8 cellular contexts compared by ENCODE assay signal in the genomic region with DNA sequence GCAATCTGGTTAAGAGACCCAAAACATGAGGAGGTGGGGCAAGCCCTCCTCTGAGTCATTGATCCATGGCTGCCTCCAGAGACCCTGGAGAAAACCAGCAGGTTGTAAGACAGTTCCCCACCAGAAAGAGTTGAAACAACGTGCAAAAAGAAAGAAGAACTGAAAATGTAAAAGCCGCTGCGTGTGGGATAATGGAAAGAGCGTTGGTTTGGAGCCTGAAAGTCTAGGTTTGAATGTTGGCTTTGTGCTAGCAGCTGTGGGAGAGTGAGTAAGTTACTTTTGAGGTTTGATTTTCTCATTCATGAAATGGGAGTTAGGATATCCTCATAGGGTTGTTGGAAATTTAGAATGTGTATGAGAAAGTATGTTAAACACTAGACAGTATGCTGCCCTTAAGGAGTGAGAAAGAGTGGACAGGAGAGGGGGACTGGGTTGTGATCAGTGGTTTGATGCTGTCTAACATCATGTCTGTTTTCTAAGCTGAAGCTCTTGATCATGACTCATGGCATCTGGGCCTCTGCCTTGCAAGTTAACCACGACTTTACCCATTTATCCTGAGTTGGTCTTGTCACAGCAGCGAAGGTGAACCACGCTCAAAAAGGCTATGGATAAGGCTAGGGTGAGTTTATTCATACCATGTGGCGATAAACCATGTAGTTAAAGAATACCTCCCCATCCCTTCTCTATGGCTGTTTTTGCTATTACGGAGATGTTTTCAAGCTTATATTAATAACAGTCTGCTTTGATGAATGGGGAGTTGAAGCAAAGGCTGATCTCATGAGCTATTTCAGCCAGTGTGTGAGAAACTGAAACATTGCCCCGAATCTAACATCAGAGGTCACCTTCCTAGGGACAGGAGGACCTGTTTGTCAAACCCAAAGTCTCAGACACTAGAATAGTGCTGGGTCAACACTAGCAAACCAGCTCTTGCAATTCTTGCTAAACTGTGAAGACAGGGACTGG. TPM values are rescaled to one million over a fixed set of nuclear protein-coding genes. Genes with fewer than 3 reads are reported as not detected.
DNase-seq lines count a peak whose midpoint lies in the region; ATAC-seq and TF ChIP-seq lines count a peak whose summit lies in the region.
"Had no signal": no experiment of that assay in that cellular context is flagged by ENCODE, and none has a peak within 500 bp of the region (broad histone marks: within the 10 kb centered on the region; RNA-seq: fewer than 3 reads in every experiment).

No MANE protein-coding gene starts in this region.

- DNase-seq in NCI-H226 (peak; percentile 34), iPS-NIHi11 (ENCODE audit: low spot score) (no peak)
- DNase-seq in naive thymus-derived CD4-positive, alpha-beta T cell: no peak
- DNase-seq in activated CD8-positive, alpha-beta memory T cell treated with anti-CD3 and anti-CD28 coated beads for 24 hours: no peak
- DNase-seq: upper lobe of left lung had no signal

- no peaks in the 10 kb centered on the region for H3K36me3 Mint-ChIP-seq in naive thymus-derived CD4-positive, alpha-beta T cell

- H3K36me3 ChIP-seq in naive thymus-derived CD4-positive, alpha-beta T cell (ENCODE audit: control insufficient read depth in 2 of 3, insufficient read depth in 3 of 3, low read length in 3 of 3): no peaks in the 10 kb centered on the region
- H3K36me3 ChIP-seq in gastroesophageal sphincter: no peaks in the 10 kb centered on the region

- H3K27ac Mint-ChIP-seq in naive thymus-derived CD4-positive, alpha-beta T cell: no peak overlapping the region

- 68 to 77% methylated on average over 9 to 10 of the region's 10 CpGs for WGBS in gastroesophageal sphincter (ENCODE audit: low coverage in 1 of 2), 2 donors

- TF ChIP-seq EP300 in gastroesophageal sphincter (IDR thresholded peaks at IDR 0.05): no peak

- no peaks in the 10 kb centered on the region for H3K27me3 ChIP-seq in naive thymus-derived CD4-positive, alpha-beta T cell (ENCODE audit: control insufficient read depth in 2 of 2, insufficient read depth in 2 of 2, low read length in 2 of 2)
- H3K27me3 ChIP-seq in gastroesophageal sphincter: no peaks in the 10 kb centered on the region
- H3K27me3 ChIP-seq: upper lobe of left lung had no signal

- ATAC-seq in GM18873 (IDR thresholded peaks at IDR 0.05; ENCODE audit: low FRiP score, unreplicated experiment): peak; percentile 80
- ATAC-seq in HG02588 (IDR thresholded peaks at IDR 0.05; ENCODE audit: unreplicated experiment): peak; percentile 68
- ATAC-seq in naive thymus-derived CD4-positive, alpha-beta T cell: peak; percentile 38
- ATAC-seq in gastroesophageal sphincter: no peak

- H3K27me3 Mint-ChIP-seq in naive thymus-derived CD4-positive, alpha-beta T cell: peaks cover 6 to 27% (median 14%) of the 10 kb centered on the region in 5 donors

- POLR2A ChIA-PET in naive thymus-derived CD4-positive, alpha-beta T cell (lab: Charles Lee): no interaction called here

- H3K4me3 ChIP-seq in naive thymus-derived CD4-positive, alpha-beta T cell (ENCODE audit: low read length): no peak overlapping the region
- no peak overlapping the region for H3K4me3 ChIP-seq in gastroesophageal sphincter
- H3K4me3 ChIP-seq: upper lobe of left lung had no signal

- H3K4me1 Mint-ChIP-seq in naive thymus-derived CD4-positive, alpha-beta T cell: peaks cover 0 to 2% (median 0%) of the 10 kb centered on the region in 7 donors

- H3K9me3 Mint-ChIP-seq in naive thymus-derived CD4-positive, alpha-beta T cell: peaks cover 0 to 2% (median 0%) of the 10 kb centered on the region in 11 donors

- intact Hi-C loops in naive thymus-derived CD4-positive, alpha-beta T cell (cut with micrococcal nuclease): no loop called here

- H3K9me3 ChIP-seq in naive thymus-derived CD4-positive, alpha-beta T cell (ENCODE audit: control insufficient read depth in 2 of 3, low read length in 3 of 3): no peaks in the 10 kb centered on the region
- no peaks in the 10 kb centered on the region for H3K9me3 ChIP-seq in gastroesophageal sphincter
- H3K9me3 ChIP-seq: upper lobe of left lung had no signal

- no peak overlapping the region for H3K4me3 Mint-ChIP-seq in naive thymus-derived CD4-positive, alpha-beta T cell

- no peak for TF ChIP-seq CTCF in gastroesophageal sphincter (IDR thresholded peaks at IDR 0.05)

- no peak overlapping the region for H3K27ac ChIP-seq in naive thymus-derived CD4-positive, alpha-beta T cell (ENCODE audit: low read depth, low read length)
- H3K27ac ChIP-seq in gastroesophageal sphincter: no peak overlapping the region

- no peak for TF ChIP-seq POLR2A in gastroesophageal sphincter (IDR thresholded peaks at IDR 0.05)

- CTCF ChIA-PET in naive thymus-derived CD4-positive, alpha-beta T cell (lab: Charles Lee): no interaction called here

- H3K4me1 ChIP-seq in naive thymus-derived CD4-positive, alpha-beta T cell (ENCODE audit: control insufficient read depth in 2 of 2, insufficient read depth in 2 of 2, low read length in 2 of 2): no peaks in the 10 kb centered on the region
- H3K4me1 ChIP-seq in gastroesophageal sphincter: peaks cover 0 to 13% (median 0%) of the 10 kb centered on the region in 3 donors

RNA-seq across cellular contexts. Expression of a gene that starts 41.3 kb away (rescaled TPM):
- 1 to 10 TPM in 1 of 5 experiments, under 1 TPM in 2, not detected in 2; 0.11 to 1.1 (median 0.19) TPM for total RNA-seq in naive thymus-derived CD4-positive, alpha-beta T cell
- not detected for polyA plus RNA-seq in naive thymus-derived CD4-positive, alpha-beta T cell
- total RNA-seq in gastroesophageal sphincter: 1 to 10 TPM; 2.8 to 6.5 (median 4.9) TPM
